ENCODE assay signal across 18 cellular contexts in the genomic region with DNA sequence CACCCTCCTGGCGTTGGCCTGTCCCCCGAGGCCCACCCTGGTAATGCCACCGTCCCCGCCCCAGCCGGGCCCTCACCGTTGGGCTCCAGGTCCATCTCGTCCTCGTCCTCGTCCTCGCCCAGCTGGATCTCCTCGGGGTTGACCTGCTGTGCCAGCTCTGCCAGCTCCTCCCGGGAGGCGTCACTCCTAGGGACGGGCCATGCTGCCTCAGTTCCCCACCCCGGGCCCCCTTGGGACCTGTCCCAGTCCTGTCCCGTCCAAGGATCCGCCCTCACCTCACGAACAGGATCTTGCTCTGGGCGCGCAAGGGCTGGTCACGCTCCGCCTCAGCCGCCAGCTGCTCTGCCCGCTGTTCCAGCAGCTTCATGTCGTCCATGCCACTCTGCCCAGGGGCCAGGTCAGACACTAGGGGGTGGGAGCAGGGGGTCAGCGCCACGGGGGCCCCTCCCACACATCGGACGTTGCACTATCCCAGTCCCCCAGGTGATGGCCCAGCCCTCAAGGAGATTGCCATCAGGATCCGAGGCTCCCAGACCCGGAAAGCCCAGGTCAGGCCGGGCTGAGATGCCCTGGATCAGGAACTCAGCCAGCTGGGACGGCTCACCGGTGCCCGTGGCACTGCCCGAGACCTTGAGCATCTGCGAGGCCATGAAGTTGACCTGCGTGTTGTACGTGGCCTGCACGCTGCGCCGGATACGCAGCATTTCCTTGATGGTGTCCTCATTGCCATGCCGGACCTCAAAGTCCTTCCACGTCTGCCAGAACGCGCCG. TPM values are rescaled to one million over a fixed set of nuclear protein-coding genes. Genes with fewer than 3 reads are reported as not detected.
A peak's percentile ranks its signal among the peaks of the same experiment; 100 is the strongest.
DNase-seq lines count a peak whose midpoint lies in the region; ATAC-seq lines count a peak whose summit lies in the region.
"Had no signal": no experiment of that assay in that cellular context is flagged by ENCODE, and none has a peak within 500 bp of the region (broad histone marks: within the 10 kb centered on the region; RNA-seq: fewer than 3 reads in every experiment).

No MANE protein-coding gene starts in this region.

- peaks cover 52 to 61% of the 10 kb centered on the region in 2 donors for H3K36me3 Mint-ChIP-seq in stimulated activated naive B cell treated with anti-CD40 and anti-IgM and Interleukin-4, amounts not matched to agents 10 μg/mL and 1 μg/mL and 100 μg/mL, for 72 hours

- H3K9me3 ChIP-seq in esophagus (ENCODE audit: control insufficient read depth in 2 of 2, insufficient read depth in 1 of 2, low read depth in 1 of 2, low read length in 1 of 2), result peaks cover 0 to 2% of the 10 kb centered on the region in 2 donors
- H3K9me3 ChIP-seq: neutrophil had no signal

- peaks cover 10 to 74% of the 10 kb centered on the region in 2 donors for H3K36me3 ChIP-seq in esophagus (ENCODE audit: control insufficient read depth in 2 of 2, insufficient read depth in 2 of 2, low read length in 1 of 2)

- no peaks in the 10 kb centered on the region for H3K9me3 Mint-ChIP-seq in stimulated activated naive B cell treated with anti-CD40 and anti-IgM and Interleukin-4, amounts not matched to agents 10 μg/mL and 1 μg/mL and 100 μg/mL, for 72 hours
- H3K9me3 Mint-ChIP-seq: activated naive CD4-positive, alpha-beta T cell treated with anti-CD3 and anti-CD28 coated beads, Interleukin-2, amount 50 U/mL, for 72 hours; memory B cell had no signal

- peaks cover 4 to 24% of the 10 kb centered on the region in 2 donors for H3K4me1 ChIP-seq in esophagus (ENCODE audit: control insufficient read depth in 2 of 2, insufficient read depth in 2 of 2, low read length in 1 of 2)

- H3K4me1 Mint-ChIP-seq in stimulated activated naive B cell treated with anti-CD40 and anti-IgM and Interleukin-4, amounts not matched to agents 10 μg/mL and 1 μg/mL and 100 μg/mL, for 72 hours, result peaks cover 5 to 10% of the 10 kb centered on the region in 2 donors

- peak overlapping the region; percentile 90 to 93 for H3K27ac ChIP-seq in esophagus (ENCODE audit: low read depth in 2 of 2, low read length in 1 of 2)
- H3K27ac ChIP-seq: cardiac muscle cell, neutrophil had no signal

- H3K4me3 ChIP-seq in esophagus (ENCODE audit: low read depth in 1 of 2, low read length in 2 of 2), result peak overlapping the region in 1 of 2 donors; percentile 2
- H3K4me3 ChIP-seq: cardiac muscle cell had no signal

- H3K27me3 ChIP-seq in esophagus (ENCODE audit: control insufficient read depth in 1 of 2, insufficient read depth in 2 of 2, low read length in 2 of 2), result no peaks in the 10 kb centered on the region
- H3K27me3 ChIP-seq: cardiac muscle cell, neutrophil had no signal

- ATAC-seq in stimulated activated naive B cell treated with anti-CD40 and anti-IgM and Interleukin-4, amounts not matched to agents 10 μg/mL and 1 μg/mL and 100 μg/mL, for 72 hours (replicated peaks), result no peak
- no peak for ATAC-seq in GM21447 (IDR thresholded peaks at IDR 0.05; ENCODE audit: unreplicated experiment)
- ATAC-seq: activated naive CD4-positive, alpha-beta T cell treated with anti-CD3 and anti-CD28 coated beads, Interleukin-2, amount 50 U/mL, for 72 hours; stimulated activated naive CD8-positive, alpha-beta T cell treated with anti-CD3 and anti-CD28 coated beads, Interleukin-15, Interleukin-2, amounts not matched to agents 100 U/mL and 50 U/mL, for 24 hours; T-helper 17 cell had no signal

- no peak overlapping the region for H3K4me3 Mint-ChIP-seq in stimulated activated naive B cell treated with anti-CD40 and anti-IgM and Interleukin-4, amounts not matched to agents 10 μg/mL and 1 μg/mL and 100 μg/mL, for 72 hours
- H3K4me3 Mint-ChIP-seq: memory B cell, T-helper 17 cell had no signal

- WGBS in esophagus, 2 donors, result 66 to 67% methylated on average over 48 of the region's 48 CpGs

- peak overlapping the region; percentile 47 for H3K27ac Mint-ChIP-seq in stimulated activated naive B cell treated with anti-CD40 and anti-IgM and Interleukin-4, amounts not matched to agents 10 μg/mL and 1 μg/mL and 100 μg/mL, for 72 hours
- H3K27ac Mint-ChIP-seq: memory B cell, T-helper 17 cell had no signal

- H3K27me3 Mint-ChIP-seq in stimulated activated naive B cell treated with anti-CD40 and anti-IgM and Interleukin-4, amounts not matched to agents 10 μg/mL and 1 μg/mL and 100 μg/mL, for 72 hours, result no peaks in the 10 kb centered on the region
- H3K27me3 Mint-ChIP-seq: memory B cell, T-helper 17 cell had no signal

- DNase-seq in HT-29 (ENCODE audit: low spot score) (peak; percentile 41), SK-N-DZ (ENCODE audit: low spot score) (no peak), NCI-H2107 (lab: John Stamatoyannopoulos, UW) (no peak)
- DNase-seq in stimulated activated naive B cell treated with anti-CD40 and anti-IgM and Interleukin-4, amounts not matched to agents 10 μg/mL and 1 μg/mL and 100 μg/mL, for 72 hours, result no peak
- DNase-seq: activated CD4-positive, alpha-beta T cell treated with anti-CD3 and anti-CD28 coated beads for 1 hour; activated CD8-positive, alpha-beta memory T cell treated with anti-CD3 and anti-CD28 coated beads, Interleukin-2, amount 50 U/mL, for 48 hours; AML-193; MV-4-11; NCI-H82; stimulated activated naive CD8-positive, alpha-beta T cell treated with anti-CD3 and anti-CD28 coated beads, Interleukin-15, Interleukin-2, amounts not matched to agents 100 U/mL and 50 U/mL, for 24 hours; T-helper 17 cell had no signal

RNA-seq across cellular contexts. Expression of gene XAB2, which starts 9.5 kb away (rescaled TPM):
- total RNA-seq in HT-29 (2014; rRNA removed; shearing (Covaris generic)), result 48.4 and 51.9 TPM in 2 replicates
- 10 to 100 TPM; 26.9 to 28.1 TPM for polyA plus RNA-seq in esophagus
- 35.3 and 39.2 TPM in 2 replicates for polyA plus RNA-seq in SK-N-DZ (2014; cell fraction: cytosol; rRNA removed)
- 84.4 and 87.7 TPM in 2 replicates for polyA plus RNA-seq in SK-N-DZ (2014; cell fraction: nucleus; rRNA removed)

RNA-seq across cellular contexts. Expression of gene PET100, which starts 9.7 kb away (rescaled TPM):
- 26.6 and 27.7 TPM in 2 replicates for total RNA-seq in HT-29 (2014; rRNA removed; shearing (Covaris generic))
- 100 to 1,000 TPM in 1 of 2 donors, 10 to 100 TPM in 1; 81.3 to 234 TPM for polyA plus RNA-seq in esophagus
- 9.4 and 58.0 TPM in 2 replicates for polyA plus RNA-seq in SK-N-DZ (2014; cell fraction: cytosol; rRNA removed)
- 9.5 and 56.6 TPM in 2 replicates for polyA plus RNA-seq in SK-N-DZ (2014; cell fraction: nucleus; rRNA removed)

RNA-seq across cellular contexts. Expression of gene PCP2, which starts 13.7 kb away (rescaled TPM):
- total RNA-seq in HT-29 (2014; rRNA removed; shearing (Covaris generic)), result not detected in 2 replicates
- 1 to 10 TPM in 1 of 2 donors, under 1 TPM in 1; 0.58 to 1.3 TPM for polyA plus RNA-seq in esophagus
- not detected in 2 replicates for polyA plus RNA-seq in SK-N-DZ (2014; cell fraction: cytosol; rRNA removed)
- not detected in 2 replicates for polyA plus RNA-seq in SK-N-DZ (2014; cell fraction: nucleus; rRNA removed)
- total RNA-seq: frontal cortex had no signal

RNA-seq across cellular contexts. Expression of gene STXBP2, which starts 17.1 kb away (rescaled TPM):
- total RNA-seq in HT-29 (2014; rRNA removed; shearing (Covaris generic)), result 66.4 and 73.3 TPM in 2 replicates
- polyA plus RNA-seq in esophagus, result 10 to 100 TPM; 73.2 to 88.7 TPM
- 0.58 and 0.74 TPM in 2 replicates for polyA plus RNA-seq in SK-N-DZ (2014; cell fraction: cytosol; rRNA removed)
- 4.6 and 6.9 TPM in 2 replicates for polyA plus RNA-seq in SK-N-DZ (2014; cell fraction: nucleus; rRNA removed)

RNA-seq across cellular contexts. Expression of gene CAMSAP3, which starts 24.2 kb away (rescaled TPM):
- total RNA-seq in HT-29 (2014; rRNA removed; shearing (Covaris generic)), result 29.8 and 37.0 TPM in 2 replicates
- 10 to 100 TPM; 24.3 to 40.9 TPM for polyA plus RNA-seq in esophagus
- 2.9 and 5.4 TPM in 2 replicates for polyA plus RNA-seq in SK-N-DZ (2014; cell fraction: cytosol; rRNA removed)
- 8.3 and 10.1 TPM in 2 replicates for polyA plus RNA-seq in SK-N-DZ (2014; cell fraction: nucleus; rRNA removed)
